In the genomic region with DNA sequence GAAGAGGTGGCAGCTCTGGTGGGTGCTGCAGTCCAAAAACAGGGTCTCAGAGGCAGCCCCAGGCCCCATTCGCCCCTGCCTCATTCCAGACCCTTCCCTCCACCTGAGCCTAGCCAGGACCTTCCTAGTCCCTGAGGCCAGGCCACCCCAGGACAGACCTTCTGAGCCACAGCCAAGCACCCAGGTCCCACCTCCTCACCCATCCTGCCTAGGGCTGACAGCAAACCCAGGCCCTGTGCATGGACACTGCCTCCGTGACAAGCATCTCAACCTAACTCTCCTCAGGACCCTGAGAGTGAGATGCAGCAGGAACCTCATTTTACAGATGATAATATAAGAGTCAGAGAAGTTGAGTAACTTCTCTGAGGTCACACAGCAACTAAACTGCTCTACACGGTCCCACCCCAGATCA, we compare ENCODE assay signal across 20 cellular contexts. TPM values are rescaled to one million over a fixed set of nuclear protein-coding genes. Genes with fewer than 3 reads are reported as not detected.
DNase-seq lines count a peak whose midpoint lies in the region; ATAC-seq, FAIRE-seq and TF ChIP-seq lines count a peak whose summit lies in the region.
"Had no signal": no experiment of that assay in that cellular context is flagged by ENCODE, and none has a peak within 500 bp of the region (broad histone marks: within the 10 kb centered on the region; RNA-seq: fewer than 3 reads in every experiment).

No MANE protein-coding gene starts in this region.

- no peak overlapping the region for H3K9ac ChIP-seq in smooth muscle cell (ENCODE audit: low read depth)

- peaks cover 5% of the 10 kb centered on the region for H3K36me3 Mint-ChIP-seq in endothelial cell (ENCODE audit: low read depth, unreplicated experiment)

- no peak overlapping the region for H3K4me3 Mint-ChIP-seq in endothelial cell (ENCODE audit: unreplicated experiment)
- H3K4me3 Mint-ChIP-seq: activated B cell treated with CpG ODN at 0.5 μM for 24 hours; activated CD8-positive, alpha-beta T cell treated with anti-CD3 and anti-CD28 coated beads, Interleukin-2, amount 10 ng/mL, durations not matched to agents 7 days and 5 days; activated T-helper 17 cell treated with anti-CD3 and anti-CD28 coated beads, Interleukin-2, amount 50 U/mL, for 72 hours; HFFc6; T-helper 17 cell had no signal

- H2AFZ ChIP-seq in smooth muscle cell (ENCODE audit: low read depth), result no peak overlapping the region

- H3F3A ChIP-seq in smooth muscle cell (ENCODE audit: low read depth), result no peaks in the 10 kb centered on the region

- no peak overlapping the region for H3K27ac Mint-ChIP-seq in endothelial cell (ENCODE audit: unreplicated experiment)
- H3K27ac Mint-ChIP-seq: activated B cell treated with CpG ODN at 0.5 μM for 24 hours; activated CD8-positive, alpha-beta T cell treated with anti-CD3 and anti-CD28 coated beads, Interleukin-2, amount 10 ng/mL, durations not matched to agents 7 days and 5 days; activated T-helper 17 cell treated with anti-CD3 and anti-CD28 coated beads, Interleukin-2, amount 50 U/mL, for 72 hours; HFFc6; T-helper 17 cell had no signal

- H3K27ac ChIP-seq in smooth muscle cell (ENCODE audit: low read depth), result no peak overlapping the region
- H3K27ac ChIP-seq: vagina had no signal

- peaks cover 13% of the 10 kb centered on the region for H3K27me3 Mint-ChIP-seq in endothelial cell (ENCODE audit: unreplicated experiment)
- H3K27me3 Mint-ChIP-seq: activated B cell treated with CpG ODN at 0.5 μM for 24 hours; activated T-helper 17 cell treated with anti-CD3 and anti-CD28 coated beads, Interleukin-2, amount 50 U/mL, for 72 hours; T-helper 17 cell had no signal

- ATAC-seq in sciatic nerve, result no peak
- ATAC-seq: activated CD8-positive, alpha-beta T cell treated with anti-CD3 and anti-CD28 coated beads, Interleukin-2, amount 10 ng/mL, durations not matched to agents 7 days and 5 days; activated T-helper 17 cell treated with anti-CD3 and anti-CD28 coated beads, Interleukin-2, amount 50 U/mL, for 72 hours; T-helper 17 cell had no signal

- peak; percentile 33 for FAIRE-seq in HTR-8/SVneo (lab: Jason Lieb, UNC)
- FAIRE-seq: astrocyte, endometrium had no signal

- H3K9me3 Mint-ChIP-seq in endothelial cell (ENCODE audit: unreplicated experiment), result no peaks in the 10 kb centered on the region
- H3K9me3 Mint-ChIP-seq: activated T-helper 17 cell treated with anti-CD3 and anti-CD28 coated beads, Interleukin-2, amount 50 U/mL, for 72 hours had no signal

- in situ Hi-C loops in KBM-7 (cut with MboI; ENCODE audit: low pct_unique_long_range_greater_than_20kb, low sequenced_read_pairs), result loop anchor here (25.0 kb wide), 1 partner anchor 89 kb away; no protein-coding TSS in a partner anchor

- H3K4me3 ChIP-seq in smooth muscle cell, result no peak overlapping the region
- H3K4me3 ChIP-seq: vagina had no signal

- H4K20me1 ChIP-seq in smooth muscle cell (ENCODE audit: low read depth), result no peaks in the 10 kb centered on the region

- no peaks in the 10 kb centered on the region for H3K4me1 ChIP-seq in smooth muscle cell (ENCODE audit: low read depth)
- H3K4me1 ChIP-seq: vagina had no signal

- TF ChIP-seq CTCF in endothelial cell (IDR thresholded peaks at IDR 0.05; ENCODE audit: unreplicated experiment) (no peak), smooth muscle cell (IDR thresholded peaks at IDR 0.05; ENCODE audit: borderline replicate concordance, insufficient read depth, poor library complexity, severe bottlenecking) (no peak)

- no peaks in the 10 kb centered on the region for H3K36me3 ChIP-seq in smooth muscle cell (ENCODE audit: low read depth)
- H3K36me3 ChIP-seq: vagina had no signal

- H3K4me1 Mint-ChIP-seq in endothelial cell (ENCODE audit: unreplicated experiment), result no peaks in the 10 kb centered on the region
- H3K4me1 Mint-ChIP-seq: activated T-helper 17 cell treated with anti-CD3 and anti-CD28 coated beads, Interleukin-2, amount 50 U/mL, for 72 hours; T-helper 17 cell had no signal

- DNase-seq in D341Med (ENCODE audit: low spot score) (peak; percentile 7), HTR-8/SVneo (ENCODE audit: insufficient read length, low spot score) (no peak), endothelial cell (ENCODE audit: low spot score) (peak; percentile 1), sciatic nerve (ENCODE audit: low spot score) (peak; percentile 27), KBM-7 (no peak), smooth muscle cell (lab: John Stamatoyannopoulos, UW; ENCODE audit: unreplicated experiment) (no peak), NCI-H345 treated with DMSO at 0.1 percent for 48 hours (lab: John Stamatoyannopoulos, UW; ENCODE audit: unreplicated experiment) (no peak)
- DNase-seq: activated CD8-positive, alpha-beta T cell treated with anti-CD3 and anti-CD28 coated beads, Interleukin-2, amount 10 ng/mL, durations not matched to agents 7 days and 5 days; Calu3; HFFc6; hippocampal formation; Kasumi-1; NCI-H1105 treated with DMSO at 0.1 percent for 48 hours; SIG-M5 had no signal

- 94% methylated on average over 3 of the region's 3 CpGs for WGBS in smooth muscle cell (ENCODE audit: low lambda C conversion rate)

- H3K9me3 ChIP-seq in smooth muscle cell (replicated peaks; ENCODE audit: low read depth), result no peaks in the 10 kb centered on the region

- no peaks in the 10 kb centered on the region for H3K27me3 ChIP-seq in smooth muscle cell (ENCODE audit: low read depth)
- H3K27me3 ChIP-seq: vagina had no signal

- intact Hi-C loops in sciatic nerve (cut with DNase I), result no loop called here

- H3K79me2 ChIP-seq in smooth muscle cell (ENCODE audit: low read depth), result no peaks in the 10 kb centered on the region

- no peak overlapping the region for H3K4me2 ChIP-seq in smooth muscle cell

RNA-seq across cellular contexts. Expression of gene ADRA2B, which starts 15.5 kb away (rescaled TPM):
- total RNA-seq in endothelial cell (ENCODE audit: unreplicated experiment), result 0.46 TPM
- 3.2 TPM for total RNA-seq in sciatic nerve
- total RNA-seq in smooth muscle cell, result 0.04 and 1.2 TPM in 2 replicates
- polyA plus RNA-seq in smooth muscle cell, result 0.06 TPM in 1 of 2 replicates, not detected in the other
- total RNA-seq: astrocyte, Calu3, HFFc6 had no signal

RNA-seq across cellular contexts. Expression of gene ASTL, which starts 37.4 kb away (rescaled TPM):
- total RNA-seq in endothelial cell (ENCODE audit: unreplicated experiment) (not detected), sciatic nerve (0.31 TPM), smooth muscle cell (0.40 TPM in 1 of 2 replicates, not detected in the other)
- polyA plus RNA-seq in smooth muscle cell, result 0.50 TPM in 1 of 2 replicates, not detected in the other
- total RNA-seq: astrocyte, Calu3, vagina had no signal

RNA-seq across cellular contexts. Expression of gene DUSP2, which starts 44.3 kb away (rescaled TPM):
- total RNA-seq in endothelial cell (ENCODE audit: unreplicated experiment) (not detected), sciatic nerve (7.3 TPM), smooth muscle cell (48.7 and 55.3 TPM in 2 replicates)
- polyA plus RNA-seq in smooth muscle cell, result 89.3 and 111 TPM in 2 replicates

Comparison
In these comparisons a context has a peak if more than half of its experiments do, and no peak if none do; other contexts are left out.
1. DNase-seq: peak in D341Med (single experiment), endothelial cell (single experiment) and sciatic nerve (single experiment); none in HTR-8/SVneo (single experiment), KBM-7 (single experiment), smooth muscle cell (single experiment) and NCI-H345 treated with DMSO at 0.1 percent for 48 hours (single experiment).